In genomic region chr13:99968521-99969367, GRCh38 we compare ENCODE assay signal across 10 cellular contexts. TPM values are rescaled to one million over a fixed set of nuclear protein-coding genes. Genes with fewer than 3 reads are reported as not detected.
DNase-seq lines count a peak whose midpoint lies in the region; ATAC-seq and TF ChIP-seq lines count a peak whose summit lies in the region.
"Had no signal": no experiment of that assay in that cellular context is flagged by ENCODE, and none has a peak within 500 bp of the region (broad histone marks: within the 10 kb centered on the region; RNA-seq: fewer than 3 reads in every experiment).

No MANE protein-coding gene starts in this region.

- peak overlapping the region; percentile 41 for H3K4me3 Mint-ChIP-seq in progenitor cell of endocrine pancreas (ENCODE audit: low read depth)

- BruUV-seq in Panc1 (replicated peaks; lab: Mats Ljungman, UMichigan), result no TSS peak

- peaks cover 10% of the 10 kb centered on the region for H3K4me1 Mint-ChIP-seq in progenitor cell of endocrine pancreas (ENCODE audit: low read depth)

- POLR2A ChIA-PET in Panc1 (lab: Charles Lee), result no interaction called here

- H3K27me3 ChIP-seq in Panc1 (ENCODE audit: control insufficient read depth, insufficient read depth, low read length), result no peaks in the 10 kb centered on the region

- peak overlapping the region; percentile 95 for H3K27ac ChIP-seq in Panc1 (ENCODE audit: low read length)

- peak; percentile 69 for ATAC-seq in Panc1
- ATAC-seq in GM18520 (IDR thresholded peaks at IDR 0.05; ENCODE audit: unreplicated experiment), result no peak

- intact Hi-C loops in Panc1 (cut with micrococcal nuclease; ENCODE audit: unreplicated experiment), result loop anchor here (5.0 kb wide), 2 partner anchors 51 to 311 kb away; no protein-coding TSS in a partner anchor

- no peaks in the 10 kb centered on the region; the same call in 1 of the 2 replicates for H3K36me3 ChIP-seq in Panc1 (ENCODE audit: control insufficient read depth, insufficient read depth, low read length)

- H3K36me3 Mint-ChIP-seq in progenitor cell of endocrine pancreas (ENCODE audit: insufficient read depth), result no peaks in the 10 kb centered on the region

- in situ Hi-C loops in Panc1 (cut with HindIII; ENCODE audit: low pct_unique_long_range_greater_than_20kb, low sequenced_read_pairs), result no loop called here

- no peak for TF ChIP-seq CTCF in Panc1 (IDR thresholded peaks at IDR 0.05)
- no peak for TF ChIP-seq CTCF in epithelial cell of proximal tubule (conservative IDR thresholded peaks at IDR 0.05; ENCODE audit: low read depth, low read length)
- no peak for TF ChIP-seq CTCF in progenitor cell of endocrine pancreas (IDR thresholded peaks at IDR 0.05; ENCODE audit: unreplicated experiment)

- no peaks in the 10 kb centered on the region for H3K9me3 ChIP-seq in Panc1 (ENCODE audit: control insufficient read depth, insufficient read depth, low read depth, low read length)

- peaks cover 75% of the 10 kb centered on the region for H3K27me3 Mint-ChIP-seq in progenitor cell of endocrine pancreas

- DNase-seq in ELF-1 (ENCODE audit: low read depth, low spot score), result peak; percentile 57
- no peak for DNase-seq in Panc1 (ENCODE audit: low read depth, low spot score)
- DNase-seq in epithelial cell of proximal tubule (ENCODE audit: low read depth), result no peak
- no peak for DNase-seq in progenitor cell of endocrine pancreas (ENCODE audit: low spot score, unreplicated experiment)
- DNase-seq in stimulated activated CD4-positive, alpha-beta T cell treated with anti-CD3 and anti-CD28 coated beads, Interleukin-4, amount 100 ng/mL, for 24 hours, result no peak
- DNase-seq in activated CD4-positive, CD25-positive, alpha-beta regulatory T cell (lab: John Stamatoyannopoulos, UW), result no peak
- no peak for DNase-seq in hepatic stellate cell (ENCODE audit: low spot score)

- H3K27ac Mint-ChIP-seq in progenitor cell of endocrine pancreas, result peak overlapping the region; percentile 89

- H3K4me3 ChIP-seq in Panc1 (ENCODE audit: low read depth in 2 of 2, low read length in 2 of 2) (peak overlapping the region; percentile 59 to 69), epithelial cell of proximal tubule (ENCODE audit: low read depth, low read length) (peak overlapping the region; percentile 22)

- no peaks in the 10 kb centered on the region for H3K9me3 Mint-ChIP-seq in progenitor cell of endocrine pancreas (ENCODE audit: low read depth)

- peaks cover 16% of the 10 kb centered on the region for H3K4me1 ChIP-seq in Panc1 (ENCODE audit: control insufficient read depth, insufficient read depth, low read length)

- CTCF ChIA-PET in Panc1 (lab: Charles Lee), result no interaction called here

RNA-seq across cellular contexts. Expression of gene ZIC5, which starts 2.8 kb away (rescaled TPM):
- 5.2 TPM for total RNA-seq in Panc1 (2021; ENCODE audit: unreplicated experiment)
- polyA plus RNA-seq in Panc1 (2012; ENCODE audit: insufficient read length), result 2.8 TPM
- total RNA-seq in epithelial cell of proximal tubule, result not detected in 2 replicates
- not detected in 2 replicates for total RNA-seq in progenitor cell of endocrine pancreas
- total RNA-seq: kidney epithelial cell; T-helper 1 cell treated with Interleukin-12 subunit alpha and Interleukin-12 subunit beta and Interleukin-4 antibody, amounts not matched to agents 30 ng/mL and 1 ng/mL, for 36 hours had no signal

RNA-seq across cellular contexts. Expression of gene ZIC2, which starts 12.8 kb away (rescaled TPM):
- total RNA-seq in Panc1 (2021; ENCODE audit: unreplicated experiment) (54.5 TPM), epithelial cell of proximal tubule (under 0.01 TPM in 1 of 2 replicates, not detected in the other), progenitor cell of endocrine pancreas (0.13 TPM in 1 of 2 replicates, not detected in the other)
- 43.4 TPM for polyA plus RNA-seq in Panc1 (2012; ENCODE audit: insufficient read length)
- total RNA-seq: kidney epithelial cell had no signal

Comparison
In these comparisons a context has a peak if more than half of its experiments do, and no peak if none do; other contexts are left out.
1. RNA of gene ZIC2, which starts 12.8 kb away (total RNA-seq): 54.5 TPM in Panc1 (single experiment); 0.13 TPM in progenitor cell of endocrine pancreas and under 0.01 TPM in epithelial cell of proximal tubule; every median in the first group is over 10 times any median in the second.